In the genomic region with DNA sequence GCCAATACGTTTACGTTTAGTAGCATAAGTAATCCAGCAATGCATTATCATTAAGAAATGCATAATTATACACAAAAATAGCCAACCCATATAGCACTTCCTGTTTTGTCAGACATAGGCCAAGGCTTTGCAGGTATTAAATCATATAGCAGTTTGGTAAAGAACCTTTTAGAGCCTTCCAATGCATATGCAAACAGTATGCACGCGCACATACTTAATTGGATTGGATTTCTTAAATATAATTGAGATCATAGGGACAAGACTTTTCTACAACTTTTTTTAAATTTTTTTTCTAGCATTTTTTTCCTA, we compare ENCODE assay signal across 8 cellular contexts. TPM values are rescaled to one million over a fixed set of nuclear protein-coding genes. Genes with fewer than 3 reads are reported as not detected.
DNase-seq lines count a peak whose midpoint lies in the region; ATAC-seq and TF ChIP-seq lines count a peak whose summit lies in the region.

No MANE protein-coding gene starts in this region.

- H3K27ac Mint-ChIP-seq in GM23338: no peak overlapping the region

- no peaks in the 10 kb centered on the region for H3K27me3 ChIP-seq in GM23338 (ENCODE audit: insufficient read depth)
- H3K27me3 ChIP-seq in SJCRH30: no peaks in the 10 kb centered on the region
- peaks cover 21% of the 10 kb centered on the region for H3K27me3 ChIP-seq in skeletal muscle satellite cell (ENCODE audit: control insufficient read depth, insufficient read depth, low read length)

- H3K27ac ChIP-seq in GM23338 (ENCODE audit: low read depth): peak overlapping the region; percentile 42; the same call in 1 of the 2 replicates
- peak overlapping the region; percentile 76; the same call in 1 of the 2 replicates for H3K27ac ChIP-seq in SJCRH30

- H3K9ac ChIP-seq in skeletal muscle satellite cell (ENCODE audit: low read depth, low read length): peak overlapping the region; percentile 90

- peaks cover 16% of the 10 kb centered on the region; the same call in 1 of the 2 replicates for H3K36me3 ChIP-seq in GM23338 (ENCODE audit: insufficient read depth)
- H3K36me3 ChIP-seq in SJCRH30: peaks cover 12% of the 10 kb centered on the region
- peaks cover 20% of the 10 kb centered on the region for H3K36me3 ChIP-seq in skeletal muscle satellite cell (ENCODE audit: insufficient read depth, low read length)

- no peaks in the 10 kb centered on the region for H3K9me2 ChIP-seq in GM23338 (ENCODE audit: insufficient read depth)

- no peaks in the 10 kb centered on the region for H3F3A ChIP-seq in GM23338 (replicated peaks; ENCODE audit: low read depth)

- DNase-seq in GM23338 (ENCODE audit: low spot score) (no peak), SJCRH30 (no peak), fibroblast of mammary gland (ENCODE audit: low read depth) (no peak), MV-4-11 (lab: John Stamatoyannopoulos, UW) (no peak)
- no peak for DNase-seq in activated CD4-positive, CD25-positive, alpha-beta regulatory T cell treated with anti-CD3 and anti-CD28 coated beads, Interleukin-2, amount 50 U/mL, for 72 hours

- H3K4me1 ChIP-seq in GM23338 (ENCODE audit: insufficient read depth): no peaks in the 10 kb centered on the region
- peaks cover 5% of the 10 kb centered on the region; the same call in 1 of the 2 replicates for H3K4me1 ChIP-seq in SJCRH30
- peaks cover 9% of the 10 kb centered on the region for H3K4me1 ChIP-seq in skeletal muscle satellite cell (ENCODE audit: control insufficient read depth, insufficient read depth, low read length)

- peaks cover 9% of the 10 kb centered on the region for H4K20me1 ChIP-seq in GM23338 (replicated peaks; ENCODE audit: insufficient read depth)

- no peaks in the 10 kb centered on the region; the same call in 2 of the 3 replicates for H3K4me1 Mint-ChIP-seq in GM23338

- H3K4me3 ChIP-seq in GM23338 (peak overlapping the region; percentile 89), SJCRH30 (peak overlapping the region; percentile 93), fibroblast of mammary gland (ENCODE audit: control insufficient read depth, low read depth, low read length) (peak overlapping the region; percentile 67), skeletal muscle satellite cell (ENCODE audit: low read length) (peak overlapping the region; percentile 88)

- peaks cover 42% of the 10 kb centered on the region for H3K79me2 ChIP-seq in GM23338 (replicated peaks; ENCODE audit: insufficient read depth)

- no peaks in the 10 kb centered on the region for H3K9me3 ChIP-seq in SJCRH30 (replicated peaks)
- H3K9me3 ChIP-seq in skeletal muscle satellite cell (replicated peaks; ENCODE audit: low read length): no peaks in the 10 kb centered on the region

- H3K9me3 Mint-ChIP-seq in GM23338: 0 out of 3 replicates have a peak, but pooled peaks cover 4% of the 10 kb centered on the region

- H3K27me3 Mint-ChIP-seq in GM23338 (ENCODE audit: insufficient read depth, low read depth, poor library complexity): peaks cover 3% of the 10 kb centered on the region

- H3K4me3 Mint-ChIP-seq in GM23338: peak overlapping the region; percentile 98

- TF ChIP-seq CTCF in GM23338 (conservative IDR thresholded peaks at IDR 0.05; ENCODE audit: low read depth in 2 of 2): no peak
- TF ChIP-seq CTCF in fibroblast of mammary gland (conservative IDR thresholded peaks at IDR 0.05; ENCODE audit: control insufficient read depth, insufficient read depth, low read depth, low read length): no peak

- peaks cover 19% of the 10 kb centered on the region; the same call in 2 of the 3 replicates for H3K36me3 Mint-ChIP-seq in GM23338 (ENCODE audit: low read depth)

- ATAC-seq in GM23338: no peak
- ATAC-seq in GM19351 (IDR thresholded peaks at IDR 0.05; ENCODE audit: unreplicated experiment): no peak
- no peak for ATAC-seq in HG03432 (IDR thresholded peaks at IDR 0.05; ENCODE audit: unreplicated experiment)

- peak overlapping the region; percentile 84; the same call in 1 of the 2 replicates for H2AFZ ChIP-seq in GM23338

- peak overlapping the region; percentile 82 for H3K4me2 ChIP-seq in GM23338
- peak overlapping the region; percentile 77 for H3K4me2 ChIP-seq in skeletal muscle satellite cell (ENCODE audit: low read length)

TF ChIP-seq in GM23338, 12 proteins besides CTCF, POLR2A, EP300 and RAD21:
- TF ChIP-seq NANOG (IDR thresholded peaks at IDR 0.05; ENCODE audit: borderline replicate concordance) (no peak), REST (IDR thresholded peaks at IDR 0.05; ENCODE audit: unreplicated experiment) (no peak), ZNF114 (CRISPR knock-in tag; IDR thresholded peaks at IDR 0.05) (no peak), POLR2AphosphoS5 (IDR thresholded peaks at IDR 0.05; ENCODE audit: low read depth) (no peak), ZNF331 (CRISPR knock-in tag; IDR thresholded peaks at IDR 0.05; ENCODE audit: low read depth) (no peak), JUNB (IDR thresholded peaks at IDR 0.05; ENCODE audit: unreplicated experiment) (no peak)
TF ChIP-seq in GM23338: peak in this region for 0.

RNA-seq across cellular contexts. Expression of gene SPTLC1, which starts 0.7 kb away (rescaled TPM):
- 91.0 and 100 TPM in 2 replicates for total RNA-seq in GM23338 (2014; rRNA removed; shearing (Covaris generic))
- polyA plus RNA-seq in GM23338 (2016; fragmentation: Nextera tagmentation; extraction: Ambion mirVana): 42.6 and 54.8 TPM in 2 replicates
- total RNA-seq in SJCRH30 (2014; rRNA removed; shearing (Covaris generic)): 112 and 121 TPM in 2 replicates
- total RNA-seq in skeletal muscle satellite cell (2012; rRNA removed): 85.2 and 87.5 TPM in 2 replicates
